ENCODE assay signal across 15 cellular contexts in the genomic region with DNA sequence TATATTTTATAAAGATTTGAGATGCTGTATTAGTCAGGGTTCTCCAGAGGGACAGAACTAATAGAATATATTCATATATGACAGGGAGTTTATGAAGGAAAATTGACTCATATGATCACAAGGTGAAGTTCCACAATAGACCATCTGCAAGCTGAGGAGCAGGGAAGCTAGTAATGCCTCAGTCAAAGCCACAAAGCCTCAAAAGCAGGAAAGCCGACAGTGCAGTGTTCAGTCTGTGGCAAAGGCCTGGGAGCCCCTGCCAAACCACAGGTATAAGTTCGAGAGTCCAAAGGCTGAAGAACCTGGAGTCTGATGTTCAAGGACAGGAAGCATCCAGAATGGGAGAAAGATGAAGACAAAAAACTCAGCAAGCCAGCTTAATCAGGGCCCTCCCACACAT.
DNase-seq lines count a peak whose midpoint lies in the region; TF ChIP-seq lines count a peak whose summit lies in the region.
"Had no signal": no experiment of that assay in that cellular context is flagged by ENCODE, and none has a peak within 500 bp of the region (broad histone marks: within the 10 kb centered on the region; RNA-seq: fewer than 3 reads in every experiment).

No MANE protein-coding gene starts in this region.

- peak; percentile 18 for DNase-seq in astrocyte of the hippocampus (ENCODE audit: low read depth, low spot score)
- peak; percentile 81 for DNase-seq in glomerular visceral epithelial cell (ENCODE audit: extremely low spot score)
- DNase-seq in neural crest cell (ENCODE audit: low read depth, low spot score): no peak
- no peak for DNase-seq in coronary artery (ENCODE audit: low spot score)
- DNase-seq in NCI-H128 (lab: John Stamatoyannopoulos, UW; ENCODE audit: unreplicated experiment): no peak
- DNase-seq in activated CD4-positive, CD25-positive, alpha-beta regulatory T cell (lab: John Stamatoyannopoulos, UW): no peak
- DNase-seq: C1 segment of cervical spinal cord; Calu3; CD4-positive, alpha-beta memory T cell; COR-L47; DMS53; DMS79 treated with DMSO at 0.1 percent for 48 hours; GF-D8; H9 had no signal

- TF ChIP-seq CTCF in neural crest cell (conservative IDR thresholded peaks at IDR 0.05) (no peak), coronary artery (IDR thresholded peaks at IDR 0.05) (no peak)

- peak overlapping the region; percentile 51 for H3K27ac Mint-ChIP-seq in neural crest cell (ENCODE audit: unreplicated experiment)
- H3K27ac Mint-ChIP-seq: CD4-positive, alpha-beta memory T cell; GM23338; H9 had no signal

- no peaks in the 10 kb centered on the region for H3K4me1 Mint-ChIP-seq in neural crest cell
- H3K4me1 Mint-ChIP-seq: CD4-positive, alpha-beta memory T cell had no signal

- H3K36me3 Mint-ChIP-seq in neural crest cell (ENCODE audit: low read depth): peaks cover 5% of the 10 kb centered on the region

- no peak overlapping the region for H3K27ac ChIP-seq in coronary artery

- no peak overlapping the region for H3K4me3 ChIP-seq in coronary artery
- H3K4me3 ChIP-seq: GM23338 had no signal

- H3K4me3 Mint-ChIP-seq in neural crest cell: no peak overlapping the region
- H3K4me3 Mint-ChIP-seq: CD4-positive, alpha-beta memory T cell; GM23338; H9 had no signal

- peaks cover 19% of the 10 kb centered on the region for H3K9me3 Mint-ChIP-seq in neural crest cell

- no peaks in the 10 kb centered on the region for H3K27me3 Mint-ChIP-seq in neural crest cell (ENCODE audit: low read depth)
- H3K27me3 Mint-ChIP-seq: CD4-positive, alpha-beta memory T cell had no signal

Comparison
In these comparisons a context has a peak if more than half of its experiments do, and no peak if none do; other contexts are left out.
1. DNase-seq: peak in astrocyte of the hippocampus (single experiment) and glomerular visceral epithelial cell (single experiment); none in neural crest cell (single experiment), coronary artery (single experiment), NCI-H128 (single experiment) and activated CD4-positive, CD25-positive, alpha-beta regulatory T cell (0 of 4).